ENCODE assay signal across 25 cellular contexts in genomic region chr1:14862114-14862513, GRCh38.
DNase-seq lines count a peak whose midpoint lies in the region; ATAC-seq, FAIRE-seq and TF ChIP-seq lines count a peak whose summit lies in the region.
"Had no signal": no experiment of that assay in that cellular context is flagged by ENCODE, and none has a peak within 500 bp of the region (broad histone marks: within the 10 kb centered on the region; RNA-seq: fewer than 3 reads in every experiment).

No MANE protein-coding gene starts in this region.

- peaks cover 3% of the 10 kb centered on the region for H3K79me2 ChIP-seq in neural cell (replicated peaks; ENCODE audit: insufficient read depth, low read length)

- no peak overlapping the region for H3K4me2 ChIP-seq in neural cell (ENCODE audit: low read length)
- H3K4me2 ChIP-seq: A549; BLaER1 treated with 17β-estradiol and CSF1 and Interleukin-3, amounts not matched to agents 10 nM and 100 nM had no signal

- WGBS in right cardiac atrium, result 65% methylated on average over 8 of the region's 8 CpGs

- no peak overlapping the region for H3K9ac ChIP-seq in neural cell (ENCODE audit: low read length)
- H3K9ac ChIP-seq: BLaER1 treated with 17β-estradiol and CSF1 and Interleukin-3, amounts not matched to agents 10 nM and 100 nM had no signal

- TF ChIP-seq CTCF in NB4 (IDR thresholded peaks at IDR 0.05; ENCODE audit: low read depth, low read length), result no peak
- no peak for TF ChIP-seq CTCF in neural cell (IDR thresholded peaks at IDR 0.05; ENCODE audit: poor library complexity, severe bottlenecking)

- intact Hi-C loops in cardiac septum (cut with DNase I), result no loop called here
- intact Hi-C loops in right cardiac atrium (cut with DNase I), result no loop called here

- FAIRE-seq in GM19239 (lab: Jason Lieb, UNC), result no peak
- FAIRE-seq: A549, GM12891, GM18507, H54 had no signal

- H3K9me3 ChIP-seq in right cardiac atrium (ENCODE audit: control insufficient read depth, low read length) (no peaks in the 10 kb centered on the region), neural cell (ENCODE audit: low read length) (no peaks in the 10 kb centered on the region)
- H3K9me3 ChIP-seq: A549; BE2C; BLaER1 treated with 17β-estradiol and CSF1 and Interleukin-3, amounts not matched to agents 10 nM and 100 nM; HAP-1 had no signal

- no peaks in the 10 kb centered on the region for H3K9me2 ChIP-seq in neural cell (ENCODE audit: insufficient read depth, low read length)

- no peak for TF ChIP-seq RAD21 in neural cell (conservative IDR thresholded peaks at IDR 0.05)

- ATAC-seq in right cardiac atrium, result no peak
- ATAC-seq in HG02885 (IDR thresholded peaks at IDR 0.05; ENCODE audit: poor library complexity, unreplicated experiment), result no peak
- ATAC-seq: A549 had no signal

- peak; percentile 15 for DNase-seq in cardiac septum (ENCODE audit: low spot score)
- DNase-seq in right cardiac atrium, result no peak
- peak; percentile 5 for DNase-seq in NB4 (ENCODE audit: low read depth)
- no peak for DNase-seq in NCI-H1694 treated with DMSO at 0.1 percent for 48 hours (lab: John Stamatoyannopoulos, UW)
- no peak for DNase-seq in GM19239 (ENCODE audit: insufficient read length, low spot score)
- DNase-seq: 8988T; ACHN; AML-193; BE2C; Calu3; CD4-positive, alpha-beta memory T cell; COR-L47; DMS53; DMS79 treated with DMSO at 0.1 percent for 48 hours; GF-D8; GOT3; HFFc6 had no signal

- H3K36me3 ChIP-seq in neural cell (ENCODE audit: insufficient read depth, low read length), result no peaks in the 10 kb centered on the region
- H3K36me3 ChIP-seq: BE2C; BLaER1 treated with 17β-estradiol and CSF1 and Interleukin-3, amounts not matched to agents 10 nM and 100 nM; HAP-1 had no signal

- TF ChIP-seq POLR2A in NB4 (IDR thresholded peaks at IDR 0.05; ENCODE audit: extremely low read depth, insufficient read length), result no peak

- no peak overlapping the region for H2AFZ ChIP-seq in neural cell (ENCODE audit: low read depth, low read length)

- no peak overlapping the region for H3K4me3 ChIP-seq in right cardiac atrium (ENCODE audit: low read length)
- no peak overlapping the region for H3K4me3 ChIP-seq in NB4 (ENCODE audit: low read depth, low read length)
- H3K4me3 ChIP-seq in neural cell (ENCODE audit: low read length), result no peak overlapping the region
- H3K4me3 ChIP-seq: A549; BLaER1 treated with 17β-estradiol and CSF1 and Interleukin-3, amounts not matched to agents 10 nM and 100 nM; HAP-1 had no signal

- no peaks in the 10 kb centered on the region for H4K20me1 ChIP-seq in neural cell (ENCODE audit: insufficient read depth)

- no peaks in the 10 kb centered on the region for H3F3A ChIP-seq in neural cell (ENCODE audit: insufficient read depth, low read length, poor library complexity, severe bottlenecking)

- H3K27me3 ChIP-seq in right cardiac atrium (ENCODE audit: control insufficient read depth, insufficient read depth) (no peaks in the 10 kb centered on the region), neural cell (ENCODE audit: insufficient read depth, low read depth, low read length) (no peaks in the 10 kb centered on the region)
- H3K27me3 ChIP-seq: BE2C; BLaER1 treated with 17β-estradiol and CSF1 and Interleukin-3, amounts not matched to agents 10 nM and 100 nM had no signal

- H3K27ac ChIP-seq in right cardiac atrium (ENCODE audit: low read length) (no peak overlapping the region), neural cell (ENCODE audit: low read length) (no peak overlapping the region)
- H3K27ac ChIP-seq: A549; BLaER1 treated with 17β-estradiol and CSF1 and Interleukin-3, amounts not matched to agents 10 nM and 100 nM had no signal

- no peaks in the 10 kb centered on the region for H3K4me1 ChIP-seq in right cardiac atrium (ENCODE audit: control insufficient read depth, insufficient read depth, low read length)
- H3K4me1 ChIP-seq: A549, BE2C, HAP-1 had no signal

- no peak for TF ChIP-seq EP300 in neural cell (conservative IDR thresholded peaks at IDR 0.05; ENCODE audit: poor library complexity, severe bottlenecking)

TF ChIP-seq in neural cell, 6 proteins besides CTCF, POLR2A, EP300 and RAD21:
- no peak for TF ChIP-seq POLR2AphosphoS5 (IDR thresholded peaks at IDR 0.05)
- TF ChIP-seq TAF1 (IDR thresholded peaks at IDR 0.05; ENCODE audit: low read depth), result no peak
- no peak for TF ChIP-seq SMC3 (conservative IDR thresholded peaks at IDR 0.05; ENCODE audit: poor library complexity)
- no peak for TF ChIP-seq MXI1 (conservative IDR thresholded peaks at IDR 0.05; ENCODE audit: poor library complexity, severe bottlenecking)
- no peak for TF ChIP-seq EZH2 (IDR thresholded peaks at IDR 0.05; ENCODE audit: borderline replicate concordance, insufficient read depth, low read length, poor library complexity, severe bottlenecking)
- peak; percentile 76 for TF ChIP-seq REST (IDR thresholded peaks at IDR 0.05; ENCODE audit: borderline replicate concordance)

Comparison
In these comparisons a context has a peak if more than half of its experiments do, and no peak if none do; other contexts are left out.
1. DNase-seq: peak in cardiac septum (single experiment) and NB4 (single experiment); none in right cardiac atrium (0 of 3), NCI-H1694 treated with DMSO at 0.1 percent for 48 hours (single experiment) and GM19239 (single experiment).